In genomic region chr1:161382214-161383019, GRCh38 we compare ENCODE assay signal across 8 cellular contexts.
DNase-seq lines count a peak whose midpoint lies in the region; ATAC-seq, FAIRE-seq and TF ChIP-seq lines count a peak whose summit lies in the region.

No MANE protein-coding gene starts in this region.

- H3K27ac ChIP-seq in MM.1S (ENCODE audit: low read length), result no peak overlapping the region
- peak overlapping the region; percentile 90 for H3K27ac ChIP-seq in RWPE1
- peak overlapping the region; percentile 58 for H3K27ac ChIP-seq in muscle layer of duodenum (ENCODE audit: low read length)

- no peak overlapping the region for H3K4me2 ChIP-seq in MM.1S (ENCODE audit: low read depth, low read length)

- H3K4me3 ChIP-seq in MM.1S (ENCODE audit: low read length) (no peak overlapping the region), muscle layer of duodenum (ENCODE audit: low read depth in 1 of 2, low read length in 2 of 2) (no peak overlapping the region)

- H3K9me3 ChIP-seq in MM.1S (replicated peaks; ENCODE audit: insufficient read depth, low read length) (no peaks in the 10 kb centered on the region), muscle layer of duodenum (ENCODE audit: control insufficient read depth in 1 of 2, low read length in 2 of 2) (no peaks in the 10 kb centered on the region)

- 0 out of 2 replicates have a peak, but pooled peaks cover 10% of the 10 kb centered on the region for H3F3A ChIP-seq in MM.1S (ENCODE audit: insufficient read depth, low read length)

- POLR2A ChIA-PET in RWPE1 (lab: Yijun Ruan, JAX; ENCODE audit: low non-redundant PET), result interaction anchor here (0.6 kb wide), 1 partner anchor 157 kb away, joined by 4 read pairs; no protein-coding TSS in a partner anchor

- no peaks in the 10 kb centered on the region for H3K9me2 ChIP-seq in MM.1S (replicated peaks; ENCODE audit: insufficient read depth, low read length)

- no peaks in the 10 kb centered on the region for H3K79me2 ChIP-seq in MM.1S (ENCODE audit: low read length)

- peak; percentile 51 to 62 for ATAC-seq in activated CD4-positive, CD25-positive, alpha-beta regulatory T cell treated with anti-CD3 and anti-CD28 coated beads, Interleukin-2, amount 50 U/mL, for 24 hours
- no peak for ATAC-seq in HG03135 (IDR thresholded peaks at IDR 0.05; ENCODE audit: unreplicated experiment)
- ATAC-seq in HG02884 (IDR thresholded peaks at IDR 0.05; ENCODE audit: unreplicated experiment), result no peak

- peak; percentile 96 for FAIRE-seq in endometrium (lab: Jason Lieb, UNC)

- DNase-seq in activated CD4-positive, CD25-positive, alpha-beta regulatory T cell (lab: John Stamatoyannopoulos, UW), result no peak
- DNase-seq in MM.1S (peak; percentile 74), RWPE1 (ENCODE audit: low spot score) (peak; percentile 54)

- no peaks in the 10 kb centered on the region for H4K20me1 ChIP-seq in MM.1S (ENCODE audit: insufficient read depth, low read length)

- H3K36me3 ChIP-seq in MM.1S (replicated peaks; ENCODE audit: insufficient read depth, low read length) (no peaks in the 10 kb centered on the region), muscle layer of duodenum (ENCODE audit: control insufficient read depth in 1 of 2, insufficient read depth in 2 of 2, low read length in 2 of 2) (no peaks in the 10 kb centered on the region)

- no peak overlapping the region for H3K9ac ChIP-seq in MM.1S (ENCODE audit: low read length)

- H2AFZ ChIP-seq in MM.1S (ENCODE audit: low read length), result no peak overlapping the region

- CTCF ChIA-PET in RWPE1 (lab: Yijun Ruan, JAX), result interaction anchor here (0.6 to 3.1 kb wide), 18 partner anchors 10 to 352 kb away, joined by 3 to 23 read pairs (median 4); partner anchors contain the start of genes ADAMTS4 and TOMM40L

- no peaks in the 10 kb centered on the region for H3K27me3 ChIP-seq in MM.1S (replicated peaks; ENCODE audit: insufficient read depth, low read length)
- H3K27me3 ChIP-seq in muscle layer of duodenum (ENCODE audit: low read depth, low read length), result no peaks in the 10 kb centered on the region

- H3K4me1 ChIP-seq in MM.1S (ENCODE audit: low read length), result no peaks in the 10 kb centered on the region
- H3K4me1 ChIP-seq in muscle layer of duodenum (ENCODE audit: control insufficient read depth in 1 of 2, insufficient read depth in 2 of 2, low read length in 2 of 2), result peaks cover 0 to 3% of the 10 kb centered on the region in 2 donors

- TF ChIP-seq CTCF in MM.1S (IDR thresholded peaks at IDR 0.05; ENCODE audit: low read length), result peak; percentile 75
- TF ChIP-seq CTCF in RWPE1 (conservative IDR thresholded peaks at IDR 0.05; ENCODE audit: low read depth), result peak; percentile 72

Comparison
In these comparisons a context has a peak if more than half of its experiments do, and no peak if none do; other contexts are left out.
1. ATAC-seq: peak in activated CD4-positive, CD25-positive, alpha-beta regulatory T cell treated with anti-CD3 and anti-CD28 coated beads, Interleukin-2, amount 50 U/mL, for 24 hours (2 of 2); none in HG03135 (single experiment) and HG02884 (single experiment).
2. DNase-seq: peak in MM.1S (single experiment) and RWPE1 (single experiment); none in activated CD4-positive, CD25-positive, alpha-beta regulatory T cell (0 of 4).